In genomic region chr11:111157571-111157970, GRCh38 we compare ENCODE assay signal across 23 cellular contexts.
"Had no signal": no experiment of that assay in that cellular context is flagged by ENCODE, and none has a peak within 500 bp of the region (broad histone marks: within the 10 kb centered on the region; RNA-seq: fewer than 3 reads in every experiment).

No MANE protein-coding gene starts in this region.

- H3K9me3 ChIP-seq: SJSA1 had no signal

- H3K4me3 ChIP-seq: SJSA1, SK-N-MC had no signal

- H3K27ac ChIP-seq: SJSA1, SK-N-MC had no signal

- DNase-seq: IMR-90, Karpas-422, KG1, MM.1S, NCI-H1092 treated with DMSO at 0.1 percent for 48 hours, NCI-H1436, NCI-H187, NCI-H2029, NCI-H2081 treated with DMSO at 0.1 percent for 48 hours, NCI-H2171, NCI-H226, NCI-H446, NCI-H510A, NCI-H524 treated with DMSO at 0.1 percent for 48 hours, NCI-H69, NCI-H774, Right ventricle myocardium superior, RPMI8226, SIG-M5 had no signal

- H3K27me3 ChIP-seq: SJSA1 had no signal

- H3K4me1 ChIP-seq: SJSA1 had no signal

- H3K36me3 ChIP-seq: SJSA1 had no signal

- ATAC-seq: HepG2 had no signal

- FAIRE-seq: HepG2, RCC 7860 had no signal
